Comparison of ENCODE assay signal across 1 cellular context in the genomic region with DNA sequence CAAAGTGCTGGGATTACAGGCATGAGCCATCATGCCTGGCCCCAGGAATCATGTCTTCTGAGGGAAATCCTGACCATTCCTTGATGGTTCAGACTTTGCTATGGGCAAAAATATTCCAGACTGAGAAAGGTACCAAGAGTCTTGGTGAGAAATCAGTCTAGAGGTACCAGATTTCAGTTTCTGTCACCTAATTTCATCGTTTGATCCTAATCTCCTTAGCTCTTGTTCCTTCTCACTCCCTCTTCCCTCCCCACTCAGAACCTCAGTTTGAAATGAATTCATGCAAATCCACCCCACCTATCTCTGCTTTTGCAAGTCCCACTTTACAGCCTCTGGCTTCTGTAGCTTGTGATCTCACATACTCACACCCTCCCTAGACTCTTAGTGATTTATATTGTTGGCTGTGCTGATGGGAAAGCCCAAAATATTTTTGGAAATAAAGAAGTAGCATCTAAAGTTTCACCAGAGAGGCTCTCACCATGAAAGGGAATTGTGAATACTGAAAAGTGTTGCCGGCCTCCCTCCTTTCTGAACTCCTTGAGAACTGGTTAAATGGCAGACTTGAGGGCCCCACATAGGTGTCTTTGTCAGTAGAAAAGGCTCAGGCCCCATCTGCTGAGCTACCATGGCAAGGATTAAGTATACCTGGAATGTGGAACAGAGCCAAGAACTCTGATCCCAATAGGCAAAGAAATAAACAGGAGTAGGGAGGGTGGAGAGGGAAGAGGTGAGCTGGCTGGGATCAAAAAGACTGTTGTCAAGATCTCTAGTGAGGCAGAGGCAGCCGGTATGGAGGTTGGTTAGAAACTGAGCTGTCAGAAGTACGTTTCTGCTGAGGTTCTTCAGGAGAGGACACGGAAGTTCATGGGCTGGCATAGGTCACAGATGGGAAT.
TF ChIP-seq lines count a peak whose summit lies in the region.

No MANE protein-coding gene starts in this region.

TF ChIP-seq in HepG2, 621 proteins besides CTCF, POLR2A, EP300 and RAD21 (continued from another document and continues in another):
- TF ChIP-seq, protein P1, sequence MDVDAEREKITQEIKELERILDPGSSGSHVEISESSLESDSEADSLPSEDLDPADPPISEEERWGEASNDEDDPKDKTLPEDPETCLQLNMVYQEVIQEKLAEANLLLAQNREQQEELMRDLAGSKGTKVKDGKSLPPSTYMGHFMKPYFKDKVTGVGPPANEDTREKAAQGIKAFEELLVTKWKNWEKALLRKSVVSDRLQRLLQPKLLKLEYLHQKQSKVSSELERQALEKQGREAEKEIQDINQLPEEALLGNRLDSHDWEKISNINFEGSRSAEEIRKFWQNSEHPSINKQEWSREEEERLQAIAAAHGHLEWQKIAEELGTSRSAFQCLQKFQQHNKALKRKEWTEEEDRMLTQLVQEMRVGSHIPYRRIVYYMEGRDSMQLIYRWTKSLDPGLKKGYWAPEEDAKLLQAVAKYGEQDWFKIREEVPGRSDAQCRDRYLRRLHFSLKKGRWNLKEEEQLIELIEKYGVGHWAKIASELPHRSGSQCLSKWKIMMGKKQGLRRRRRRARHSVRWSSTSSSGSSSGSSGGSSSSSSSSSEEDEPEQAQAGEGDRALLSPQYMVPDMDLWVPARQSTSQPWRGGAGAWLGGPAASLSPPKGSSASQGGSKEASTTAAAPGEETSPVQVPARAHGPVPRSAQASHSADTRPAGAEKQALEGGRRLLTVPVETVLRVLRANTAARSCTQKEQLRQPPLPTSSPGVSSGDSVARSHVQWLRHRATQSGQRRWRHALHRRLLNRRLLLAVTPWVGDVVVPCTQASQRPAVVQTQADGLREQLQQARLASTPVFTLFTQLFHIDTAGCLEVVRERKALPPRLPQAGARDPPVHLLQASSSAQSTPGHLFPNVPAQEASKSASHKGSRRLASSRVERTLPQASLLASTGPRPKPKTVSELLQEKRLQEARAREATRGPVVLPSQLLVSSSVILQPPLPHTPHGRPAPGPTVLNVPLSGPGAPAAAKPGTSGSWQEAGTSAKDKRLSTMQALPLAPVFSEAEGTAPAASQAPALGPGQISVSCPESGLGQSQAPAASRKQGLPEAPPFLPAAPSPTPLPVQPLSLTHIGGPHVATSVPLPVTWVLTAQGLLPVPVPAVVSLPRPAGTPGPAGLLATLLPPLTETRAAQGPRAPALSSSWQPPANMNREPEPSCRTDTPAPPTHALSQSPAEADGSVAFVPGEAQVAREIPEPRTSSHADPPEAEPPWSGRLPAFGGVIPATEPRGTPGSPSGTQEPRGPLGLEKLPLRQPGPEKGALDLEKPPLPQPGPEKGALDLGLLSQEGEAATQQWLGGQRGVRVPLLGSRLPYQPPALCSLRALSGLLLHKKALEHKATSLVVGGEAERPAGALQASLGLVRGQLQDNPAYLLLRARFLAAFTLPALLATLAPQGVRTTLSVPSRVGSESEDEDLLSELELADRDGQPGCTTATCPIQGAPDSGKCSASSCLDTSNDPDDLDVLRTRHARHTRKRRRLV (CRISPR knock-in tag; IDR thresholded peaks at IDR 0.05) = no peak
- peak; percentile 59 for TF ChIP-seq GATAD2A (CRISPR knock-in tag; IDR thresholded peaks at IDR 0.05)
- TF ChIP-seq MTA1 (CRISPR knock-in tag; IDR thresholded peaks at IDR 0.05; ENCODE audit: borderline replicate concordance) = no peak
- no peak for TF ChIP-seq ZNF142 (CRISPR knock-in tag; IDR thresholded peaks at IDR 0.05)
- TF ChIP-seq ZNF329 (CRISPR knock-in tag; IDR thresholded peaks at IDR 0.05; ENCODE audit: low read depth) = no peak
- TF ChIP-seq, protein P2, sequence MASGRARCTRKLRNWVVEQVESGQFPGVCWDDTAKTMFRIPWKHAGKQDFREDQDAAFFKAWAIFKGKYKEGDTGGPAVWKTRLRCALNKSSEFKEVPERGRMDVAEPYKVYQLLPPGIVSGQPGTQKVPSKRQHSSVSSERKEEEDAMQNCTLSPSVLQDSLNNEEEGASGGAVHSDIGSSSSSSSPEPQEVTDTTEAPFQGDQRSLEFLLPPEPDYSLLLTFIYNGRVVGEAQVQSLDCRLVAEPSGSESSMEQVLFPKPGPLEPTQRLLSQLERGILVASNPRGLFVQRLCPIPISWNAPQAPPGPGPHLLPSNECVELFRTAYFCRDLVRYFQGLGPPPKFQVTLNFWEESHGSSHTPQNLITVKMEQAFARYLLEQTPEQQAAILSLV (CRISPR knock-in tag; IDR thresholded peaks at IDR 0.05; ENCODE audit: borderline replicate concordance) = no peak
- TF ChIP-seq, protein P3, sequence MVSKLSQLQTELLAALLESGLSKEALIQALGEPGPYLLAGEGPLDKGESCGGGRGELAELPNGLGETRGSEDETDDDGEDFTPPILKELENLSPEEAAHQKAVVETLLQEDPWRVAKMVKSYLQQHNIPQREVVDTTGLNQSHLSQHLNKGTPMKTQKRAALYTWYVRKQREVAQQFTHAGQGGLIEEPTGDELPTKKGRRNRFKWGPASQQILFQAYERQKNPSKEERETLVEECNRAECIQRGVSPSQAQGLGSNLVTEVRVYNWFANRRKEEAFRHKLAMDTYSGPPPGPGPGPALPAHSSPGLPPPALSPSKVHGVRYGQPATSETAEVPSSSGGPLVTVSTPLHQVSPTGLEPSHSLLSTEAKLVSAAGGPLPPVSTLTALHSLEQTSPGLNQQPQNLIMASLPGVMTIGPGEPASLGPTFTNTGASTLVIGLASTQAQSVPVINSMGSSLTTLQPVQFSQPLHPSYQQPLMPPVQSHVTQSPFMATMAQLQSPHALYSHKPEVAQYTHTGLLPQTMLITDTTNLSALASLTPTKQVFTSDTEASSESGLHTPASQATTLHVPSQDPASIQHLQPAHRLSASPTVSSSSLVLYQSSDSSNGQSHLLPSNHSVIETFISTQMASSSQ (IDR thresholded peaks at IDR 0.05; ENCODE audit: low read depth) = no peak
- TF ChIP-seq, protein P3 (CRISPR knock-in tag; IDR thresholded peaks at IDR 0.05; ENCODE audit: borderline replicate concordance) = no peak
- TF ChIP-seq MATR3 (CRISPR knock-in tag; IDR thresholded peaks at IDR 0.05) = no peak
- no peak for TF ChIP-seq ZSCAN30 (CRISPR knock-in tag; IDR thresholded peaks at IDR 0.05)
- TF ChIP-seq DMAP1 (CRISPR knock-in tag; IDR thresholded peaks at IDR 0.05) = no peak
- no peak for TF ChIP-seq GATAD1 (CRISPR knock-in tag; IDR thresholded peaks at IDR 0.05)
- TF ChIP-seq ATF4 (CRISPR knock-in tag; IDR thresholded peaks at IDR 0.05) = no peak
- no peak for TF ChIP-seq ZNF136 (CRISPR knock-in tag; IDR thresholded peaks at IDR 0.05; ENCODE audit: low read depth)
- TF ChIP-seq CAMTA2 (CRISPR knock-in tag; IDR thresholded peaks at IDR 0.05; ENCODE audit: borderline replicate concordance) = no peak
- TF ChIP-seq CSRNP1 (CRISPR knock-in tag; IDR thresholded peaks at IDR 0.05) = no peak
- no peak for TF ChIP-seq ZNF589 (CRISPR knock-in tag; conservative IDR thresholded peaks at IDR 0.05)
- TF ChIP-seq, protein P4, sequence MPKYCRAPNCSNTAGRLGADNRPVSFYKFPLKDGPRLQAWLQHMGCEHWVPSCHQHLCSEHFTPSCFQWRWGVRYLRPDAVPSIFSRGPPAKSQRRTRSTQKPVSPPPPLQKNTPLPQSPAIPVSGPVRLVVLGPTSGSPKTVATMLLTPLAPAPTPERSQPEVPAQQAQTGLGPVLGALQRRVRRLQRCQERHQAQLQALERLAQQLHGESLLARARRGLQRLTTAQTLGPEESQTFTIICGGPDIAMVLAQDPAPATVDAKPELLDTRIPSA (CRISPR knock-in tag; IDR thresholded peaks at IDR 0.05; ENCODE audit: borderline replicate concordance) = no peak
- TF ChIP-seq DNMT1 (CRISPR knock-in tag; IDR thresholded peaks at IDR 0.05) = no peak
- TF ChIP-seq HDAC2 (CRISPR knock-in tag; IDR thresholded peaks at IDR 0.05) = peak; percentile 33; the same call in 1 of the 2 replicates
- TF ChIP-seq NRL (CRISPR knock-in tag; IDR thresholded peaks at IDR 0.05; ENCODE audit: borderline replicate concordance) = no peak
- TF ChIP-seq ZNF747 (CRISPR knock-in tag; IDR thresholded peaks at IDR 0.05; ENCODE audit: borderline replicate concordance) = no peak
- no peak for TF ChIP-seq ZIK1 (CRISPR knock-in tag; IDR thresholded peaks at IDR 0.05; ENCODE audit: borderline replicate concordance, low read depth)
- TF ChIP-seq SSRP1 (CRISPR knock-in tag; IDR thresholded peaks at IDR 0.05) = no peak
- TF ChIP-seq FOXK1 (CRISPR knock-in tag; IDR thresholded peaks at IDR 0.05; ENCODE audit: borderline replicate concordance, low read depth) = 0 out of 2 replicates have a peak, but pooled peaks have one; percentile 23
